21 cellular contexts compared by ENCODE assay signal in the genomic region with DNA sequence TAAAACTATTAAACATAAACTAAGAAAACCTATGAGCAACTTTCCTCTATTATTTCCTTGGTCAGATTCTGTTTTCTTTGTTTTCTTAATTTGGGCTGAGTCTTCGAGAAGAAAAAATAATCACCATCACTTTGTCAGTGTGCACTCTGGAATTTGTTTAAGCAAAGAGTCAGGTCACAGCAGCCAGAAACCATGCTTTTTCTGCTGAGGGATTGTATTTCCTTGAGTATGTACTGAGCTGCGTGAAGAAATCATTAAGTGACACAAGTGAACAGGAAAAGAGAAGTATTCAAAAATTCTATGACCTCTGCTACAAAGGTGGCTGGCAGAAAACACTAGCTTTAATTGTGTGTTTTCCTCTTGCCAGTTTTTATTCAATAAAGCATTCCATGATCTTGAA.
DNase-seq lines count a peak whose midpoint lies in the region; ATAC-seq and TF ChIP-seq lines count a peak whose summit lies in the region.
"Had no signal": no experiment of that assay in that cellular context is flagged by ENCODE, and none has a peak within 500 bp of the region (broad histone marks: within the 10 kb centered on the region; RNA-seq: fewer than 3 reads in every experiment).

No MANE protein-coding gene starts in this region.

- TF ChIP-seq EP300 in sigmoid colon (IDR thresholded peaks at IDR 0.05) = no peak

- H3K36me3 ChIP-seq in Peyer's patch (no peaks in the 10 kb centered on the region), sigmoid colon (no peaks in the 10 kb centered on the region)
- H3K36me3 ChIP-seq: BE2C, HAP-1 had no signal

- H3K27me3 ChIP-seq in Peyer's patch (no peaks in the 10 kb centered on the region), sigmoid colon (no peaks in the 10 kb centered on the region)
- H3K27me3 ChIP-seq: BE2C had no signal

- TF ChIP-seq CTCF in neural crest cell (conservative IDR thresholded peaks at IDR 0.05) (no peak), Peyer's patch (IDR thresholded peaks at IDR 0.05) (no peak), sigmoid colon (IDR thresholded peaks at IDR 0.05) (no peak)

- H3K27ac ChIP-seq in Peyer's patch (no peak overlapping the region), sigmoid colon (no peak overlapping the region)
- H3K27ac ChIP-seq: GM23248, HL-60 had no signal

- DNase-seq in dermis blood vessel endothelial cell (peak; percentile 2), left kidney (ENCODE audit: low read depth, low spot score) (peak; percentile 41), neural crest cell (ENCODE audit: low read depth, low spot score) (no peak), Peyer's patch (no peak), sigmoid colon (no peak)
- DNase-seq: ACHN; BE2C; C1 segment of cervical spinal cord; CD4-positive, CD25-positive, alpha-beta regulatory T cell; CD8-positive, alpha-beta memory T cell; COR-L47; DMS 273 treated with DMSO at 0.1 percent for 48 hours; DMS53; DND-41; EL; GM23248 had no signal

- no peak overlapping the region for H3K4me3 ChIP-seq in Peyer's patch
- no peak overlapping the region for H3K4me3 ChIP-seq in sigmoid colon
- H3K4me3 ChIP-seq: GM12878, GM23248, HAP-1 had no signal

- H3K4me1 ChIP-seq in Peyer's patch = no peaks in the 10 kb centered on the region
- H3K4me1 ChIP-seq in sigmoid colon = no peaks in the 10 kb centered on the region
- H3K4me1 ChIP-seq: BE2C, HAP-1 had no signal

- TF ChIP-seq POLR2A in Peyer's patch (IDR thresholded peaks at IDR 0.05) (no peak), sigmoid colon (IDR thresholded peaks at IDR 0.05) (no peak)

- intact Hi-C loops in sigmoid colon (cut with DNase I) = no loop called here

- H3K27ac Mint-ChIP-seq in neural crest cell (ENCODE audit: unreplicated experiment) = peak overlapping the region; percentile 47
- H3K27ac Mint-ChIP-seq: CD4-positive, CD25-positive, alpha-beta regulatory T cell; CD8-positive, alpha-beta memory T cell; IgD-negative memory B cell had no signal

- H3K4me3 Mint-ChIP-seq in neural crest cell = no peak overlapping the region
- H3K4me3 Mint-ChIP-seq: CD4-positive, CD25-positive, alpha-beta regulatory T cell; CD8-positive, alpha-beta memory T cell; IgD-negative memory B cell had no signal

- H3K4me1 Mint-ChIP-seq in neural crest cell = peaks cover 24% of the 10 kb centered on the region
- H3K4me1 Mint-ChIP-seq: CD8-positive, alpha-beta memory T cell; IgD-negative memory B cell had no signal

- H3K27me3 Mint-ChIP-seq in neural crest cell (ENCODE audit: low read depth) = no peaks in the 10 kb centered on the region
- H3K27me3 Mint-ChIP-seq: CD4-positive, CD25-positive, alpha-beta regulatory T cell; CD8-positive, alpha-beta memory T cell; IgD-negative memory B cell had no signal

- H3K9me3 Mint-ChIP-seq in neural crest cell = no peaks in the 10 kb centered on the region
- H3K9me3 Mint-ChIP-seq: CD4-positive, CD25-positive, alpha-beta regulatory T cell; CD8-positive, alpha-beta memory T cell; IgD-negative memory B cell had no signal

- WGBS in sigmoid colon, 2 donors = 77 to 82% methylated on average over 2 of the region's 2 CpGs

- no peaks in the 10 kb centered on the region for H3K9me3 ChIP-seq in Peyer's patch
- H3K9me3 ChIP-seq in sigmoid colon = no peaks in the 10 kb centered on the region
- H3K9me3 ChIP-seq: BE2C, HAP-1 had no signal

- no peak for ATAC-seq in HG03135 (IDR thresholded peaks at IDR 0.05; ENCODE audit: unreplicated experiment)
- ATAC-seq: GM12878 had no signal

- peaks cover 3% of the 10 kb centered on the region for H3K36me3 Mint-ChIP-seq in neural crest cell (ENCODE audit: low read depth)

Comparison
In these comparisons a context has a peak if more than half of its experiments do, and no peak if none do; other contexts are left out.
1. DNase-seq: peak in dermis blood vessel endothelial cell (single experiment) and left kidney (single experiment); none in neural crest cell (single experiment), Peyer's patch (0 of 3) and sigmoid colon (single experiment).